ENCODE assay signal across 3 cellular contexts in genomic region chr3:47870702-47871255, GRCh38.
TF ChIP-seq lines count a peak whose summit lies in the region.

No MANE protein-coding gene starts in this region.

TF ChIP-seq in IMR-90, 13 proteins besides CTCF, POLR2A, EP300 and RAD21:
- TF ChIP-seq MAFK (IDR thresholded peaks at IDR 0.05; ENCODE audit: low read depth, low read length) (no peak), CHD1 (IDR thresholded peaks at IDR 0.05; ENCODE audit: low read depth, low read length) (no peak), USF2 (IDR thresholded peaks at IDR 0.05; ENCODE audit: low read depth, low read length) (no peak), CEBPB (IDR thresholded peaks at IDR 0.05; ENCODE audit: low read depth, low read length) (no peak), MAZ (IDR thresholded peaks at IDR 0.05; ENCODE audit: borderline replicate concordance, low read depth, low read length) (no peak), RFX5 (IDR thresholded peaks at IDR 0.05; ENCODE audit: low read depth, low read length) (no peak), SMC3 (IDR thresholded peaks at IDR 0.05; ENCODE audit: low read depth, low read length) (no peak), NFE2L2 (IDR thresholded peaks at IDR 0.05; ENCODE audit: low read depth, low read length) (no peak)
TF ChIP-seq in IMR-90: peak in this region for 0.

TF ChIP-seq in K562, 482 proteins besides CTCF, POLR2A, EP300 and RAD21:
- TF ChIP-seq DACH1 (IDR thresholded peaks at IDR 0.05; ENCODE audit: partially characterized antibody) (peak; percentile 37), CEBPG (CRISPR knock-in tag; IDR thresholded peaks at IDR 0.05) (no peak), CEBPG (tag; conservative IDR thresholded peaks at IDR 0.05 in 1 of 2, IDR thresholded peaks at IDR 0.05 in 1 of 2) (no peak), E2F6 (IDR thresholded peaks at IDR 0.05; ENCODE audit: borderline replicate concordance in 1 of 2, extremely low read depth in 1 of 2, insufficient read depth in 1 of 2, insufficient read length in 1 of 2, low read depth in 1 of 2, low read length in 1 of 2, poor library complexity in 1 of 2, severe bottlenecking in 1 of 2) (no peak), CBFA2T3 (IDR thresholded peaks at IDR 0.05) (peak; percentile 30), CBX3 (IDR thresholded peaks at IDR 0.05; ENCODE audit: borderline replicate concordance in 1 of 2, low read length in 2 of 2) (no peak), CREB3L1 (IDR thresholded peaks at IDR 0.05; ENCODE audit: borderline replicate concordance, low read depth) (no peak), JUND (IDR thresholded peaks at IDR 0.05; ENCODE audit: borderline replicate concordance, low read depth, low read length) (no peak), JUND (tag; IDR thresholded peaks at IDR 0.05; ENCODE audit: borderline replicate concordance, low read depth, low read length) (no peak), SAP30 (IDR thresholded peaks at IDR 0.05; ENCODE audit: borderline replicate concordance, insufficient read depth, low read depth, low read length, poor library complexity, severe bottlenecking) (no peak), SAFB2 (IDR thresholded peaks at IDR 0.05; ENCODE audit: borderline replicate concordance, low read depth, low read length, severe bottlenecking) (no peak), TFAP4 (CRISPR knock-in tag; IDR thresholded peaks at IDR 0.05; ENCODE audit: borderline replicate concordance) (peak; percentile 20; the same call in 1 of the 2 replicates), ERF (CRISPR knock-in tag; IDR thresholded peaks at IDR 0.05) (no peak)

TF ChIP-seq in GM23338, 12 proteins besides CTCF, POLR2A, EP300 and RAD21:
- TF ChIP-seq ZNF114 (CRISPR knock-in tag; IDR thresholded peaks at IDR 0.05): no peak
- no peak for TF ChIP-seq EZH2phosphoT487 (IDR thresholded peaks at IDR 0.05; ENCODE audit: unreplicated experiment)
- no peak for TF ChIP-seq REST (IDR thresholded peaks at IDR 0.05; ENCODE audit: unreplicated experiment)
- no peak for TF ChIP-seq CREB1 (CRISPR knock-in tag; IDR thresholded peaks at IDR 0.05; ENCODE audit: low read depth)
- TF ChIP-seq ZNF462 (CRISPR knock-in tag; IDR thresholded peaks at IDR 0.05): no peak
- no peak for TF ChIP-seq JUNB (IDR thresholded peaks at IDR 0.05; ENCODE audit: unreplicated experiment)
- TF ChIP-seq ZNF331 (CRISPR knock-in tag; IDR thresholded peaks at IDR 0.05; ENCODE audit: low read depth): no peak
- no peak for TF ChIP-seq NANOG (IDR thresholded peaks at IDR 0.05; ENCODE audit: borderline replicate concordance)
